In genomic region chr5:139650031-139650688, GRCh38 we compare ENCODE assay signal across 8 cellular contexts. TPM values are rescaled to one million over a fixed set of nuclear protein-coding genes. Genes with fewer than 3 reads are reported as not detected.
A peak's percentile ranks its signal among the peaks of the same experiment; 100 is the strongest.
DNase-seq lines count a peak whose midpoint lies in the region; ATAC-seq, FAIRE-seq and TF ChIP-seq lines count a peak whose summit lies in the region.

No MANE protein-coding gene starts in this region.

- peaks cover 56 to 82% (median 66%) of the 10 kb centered on the region in 3 donors for H3K27me3 Mint-ChIP-seq in CD14-positive monocyte (ENCODE audit: low read depth in 3 of 3)
- no peaks in the 10 kb centered on the region for H3K27me3 Mint-ChIP-seq in IgD-negative memory B cell

- TF ChIP-seq RAD21 in GM12878 (IDR thresholded peaks at IDR 0.05; ENCODE audit: insufficient read depth, low read depth, low read length), result peak; percentile 28; the same call in 1 of the 2 replicates

- 0 out of 2 replicates have a peak, but pooled peaks cover 4% of the 10 kb centered on the region for H4K20me1 ChIP-seq in GM12878 (ENCODE audit: control insufficient read depth, insufficient read depth)

- H3K27ac Mint-ChIP-seq in CD14-positive monocyte (peak overlapping the region; percentile 66 to 96 (median 89)), IgD-negative memory B cell (peak overlapping the region; percentile 90 to 96 (median 95))

- no peak for ATAC-seq in GM12878
- no peak for ATAC-seq in stimulated activated naive CD8-positive, alpha-beta T cell treated with anti-CD3 and anti-CD28 coated beads, Interleukin-15, Interleukin-2, amounts not matched to agents 100 U/mL and 50 U/mL, for 24 hours
- ATAC-seq in GM19351 (IDR thresholded peaks at IDR 0.05; ENCODE audit: unreplicated experiment), result no peak
- ATAC-seq in GM19452 (IDR thresholded peaks at IDR 0.05; ENCODE audit: unreplicated experiment), result no peak

- H3K4me3 ChIP-seq in GM12878, result peak overlapping the region; percentile 96
- peak overlapping the region; percentile 87 for H3K4me3 ChIP-seq in kidney epithelial cell (ENCODE audit: low read depth, low read length)

- BruUV-seq in GM12878 (replicated peaks; lab: Mats Ljungman, UMichigan), result no TSS peak

- H3K4me1 Mint-ChIP-seq in CD14-positive monocyte (peaks cover 70% of the 10 kb centered on the region), IgD-negative memory B cell (peaks cover 36 to 56% (median 43%) of the 10 kb centered on the region in 3 donors)

- peak overlapping the region; percentile 91 for H3K27ac ChIP-seq in GM12878 (ENCODE audit: control insufficient read depth, insufficient read depth)

- H3K27me3 ChIP-seq in GM12878 (replicated peaks in 1 of 2; ENCODE audit: control insufficient read depth in 2 of 2, insufficient read depth in 2 of 2, low read length in 1 of 2), result no peaks in the 10 kb centered on the region
- no peaks in the 10 kb centered on the region for H3K27me3 ChIP-seq in kidney epithelial cell (ENCODE audit: control insufficient read depth, insufficient read depth, low read length)

- DNase-seq in CD14-positive monocyte (ENCODE audit: low spot score), result no peak
- no peak for DNase-seq in GM12878 (ENCODE audit: low read depth, low spot score)
- no peak for DNase-seq in kidney epithelial cell (ENCODE audit: low read depth)
- peak; percentile 61 for DNase-seq in stimulated activated naive CD8-positive, alpha-beta T cell treated with anti-CD3 and anti-CD28 coated beads, Interleukin-15, Interleukin-2, amounts not matched to agents 100 U/mL and 50 U/mL, for 24 hours
- no peak for DNase-seq in NCI-H2107 treated with DMSO at 0.1 percent for 48 hours (lab: John Stamatoyannopoulos, UW; ENCODE audit: unreplicated experiment)

- RAD21 ChIA-PET in GM12878 (lab: Charles Lee; ENCODE audit: unreplicated experiment), result interaction anchor here (0.7 to 10.9 kb wide), 12 partner anchors 9 to 1269 kb away, joined by 3 to 265 read pairs (median 6); no protein-coding TSS in a partner anchor

- H3K9me3 ChIP-seq in GM12878 (replicated peaks; ENCODE audit: control insufficient read depth, insufficient read depth, low read length), result no peaks in the 10 kb centered on the region

- H3K4me1 ChIP-seq in GM12878 (ENCODE audit: control insufficient read depth, insufficient read depth, low read length), result peaks cover 45% of the 10 kb centered on the region

- peak overlapping the region; percentile 95 for H3K9ac ChIP-seq in GM12878 (ENCODE audit: control insufficient read depth, insufficient read depth, low read length)

- peak overlapping the region; percentile 99 to 100 for H3K4me3 Mint-ChIP-seq in CD14-positive monocyte
- H3K4me3 Mint-ChIP-seq in IgD-negative memory B cell, result peak overlapping the region; percentile 87 to 99 (median 99)

- intact Hi-C loops in CD14-positive monocyte (cut with micrococcal nuclease), result loop anchor here in 1 of 2 donors (2.0 kb wide), 1 partner anchor 15 kb away; no protein-coding TSS in a partner anchor
- intact Hi-C loops in GM12878 (cut with micrococcal nuclease; ENCODE audit: unreplicated experiment), result loop anchor here (5.0 kb wide), 2 partner anchors 42 to 97 kb away; no protein-coding TSS in a partner anchor

- peak; percentile 9; the same call in 1 of the 2 replicates for TF ChIP-seq POLR2A in GM12878 (IDR thresholded peaks at IDR 0.05; ENCODE audit: low read depth, low read length)

- SMC1A ChIA-PET in GM12878 (lab: Charles Lee; ENCODE audit: uncharacterized antibody, unreplicated experiment), result interaction anchor here (1.0 to 9.6 kb wide), 7 partner anchors 15 to 120 kb away, joined by 4 to 175 read pairs (median 5); no protein-coding TSS in a partner anchor

- CTCF ChIA-PET in GM12878 (lab: Yijun Ruan, JAX), result interaction anchor here (0.8 to 9.3 kb wide), 12 partner anchors 8 to 116 kb away, joined by 3 to 201 read pairs (median 4); no protein-coding TSS in a partner anchor

- peaks cover 74% of the 10 kb centered on the region for H3K79me2 ChIP-seq in GM12878 (ENCODE audit: control insufficient read depth, insufficient read depth, low read length)

- no peak for FAIRE-seq in GM12878 (lab: Jason Lieb, UNC)

- H3K9me3 Mint-ChIP-seq in CD14-positive monocyte (peaks cover 0 to 17% (median 3%) of the 10 kb centered on the region in 7 donors), IgD-negative memory B cell (no peaks in the 10 kb centered on the region)

- peak overlapping the region; percentile 93 for H3K4me2 ChIP-seq in GM12878 (ENCODE audit: control insufficient read depth, insufficient read depth)

- 1% methylated on average over 41 of the region's 48 CpGs for WGBS in GM12878 (ENCODE audit: insufficient coverage, insufficient replicate concordance, low lambda C conversion rate, missing lambda C conversion rate)

- peaks cover 19 to 35% of the 10 kb centered on the region in 2 donors for H3K36me3 Mint-ChIP-seq in CD14-positive monocyte
- H3K36me3 Mint-ChIP-seq in IgD-negative memory B cell, result no peaks in the 10 kb centered on the region

- no peaks in the 10 kb centered on the region; a peak in 1 of 4 replicates for H3K36me3 ChIP-seq in GM12878 (ENCODE audit: control insufficient read depth in 2 of 2, insufficient read depth in 2 of 2, low read length in 1 of 2)
- H3K36me3 ChIP-seq in kidney epithelial cell (ENCODE audit: control insufficient read depth, insufficient read depth, low read length), result no peaks in the 10 kb centered on the region

- in situ Hi-C loops in GM12878 (cut with MboI), result no loop called here

- TF ChIP-seq CTCF in CD14-positive monocyte (IDR thresholded peaks at IDR 0.05) (peak; percentile 27), GM12878 (IDR thresholded peaks at IDR 0.05 in 2 of 3, conservative IDR thresholded peaks at IDR 0.05 in 1 of 3; ENCODE audit: control insufficient read depth in 2 of 3, extremely low read depth in 1 of 3, insufficient read depth in 1 of 3, low read depth in 3 of 3, low read length in 3 of 3) (peak; percentile 31 to 51 (median 41)), kidney epithelial cell (IDR thresholded peaks at IDR 0.05; ENCODE audit: insufficient read depth, low read length, poor library complexity, severe bottlenecking) (peak; percentile 38)

- TF ChIP-seq EP300 in GM12878 (IDR thresholded peaks at IDR 0.05; ENCODE audit: borderline replicate concordance in 1 of 2, control insufficient read depth in 1 of 2, low read depth in 2 of 2, low read length in 2 of 2), result no peak

- no peak overlapping the region for H2AFZ ChIP-seq in GM12878 (ENCODE audit: control insufficient read depth, low read depth, low read length)

- POLR2A ChIA-PET in GM12878 (lab: Charles Lee), result interaction anchor here (0.5 to 6.8 kb wide), 11 partner anchors 10 to 1084 kb away, joined by 3 to 127 read pairs (median 10); no protein-coding TSS in a partner anchor

TF ChIP-seq in GM12878, 131 proteins besides CTCF, POLR2A, EP300 and RAD21 (continues in another document):
- TF ChIP-seq STAT3 (IDR thresholded peaks at IDR 0.05; ENCODE audit: low read depth, low read length), result no peak
- TF ChIP-seq MTA3 (IDR thresholded peaks at IDR 0.05; ENCODE audit: borderline replicate concordance, low read length), result no peak
- TF ChIP-seq BCL11A (IDR thresholded peaks at IDR 0.05; ENCODE audit: low read depth, low read length), result no peak
- TF ChIP-seq SREBF2 (IDR thresholded peaks at IDR 0.05; ENCODE audit: low read length), result no peak
- TF ChIP-seq DPF2 (IDR thresholded peaks at IDR 0.05), result no peak
- TF ChIP-seq ETV6 (conservative IDR thresholded peaks at IDR 0.05 in 1 of 2, IDR thresholded peaks at IDR 0.05 in 1 of 2; ENCODE audit: borderline replicate concordance in 1 of 2, low read depth in 1 of 2), result no peak
- no peak for TF ChIP-seq RELA (IDR thresholded peaks at IDR 0.05; ENCODE audit: borderline replicate concordance, partially characterized antibody)

RNA-seq across cellular contexts. Expression of gene CXXC5, which starts 2.0 kb away (rescaled TPM):
- polyA plus RNA-seq in CD14-positive monocyte (10 to 100 TPM; 33.7 to 37.2 TPM), IgD-negative memory B cell (447 TPM), GM12878 (2011; rRNA removed) (55.4 and 57.5 TPM in 2 replicates), GM12878 (2014; fragmentation: Illumina TruSeq; extraction: Trizol) (25.6 and 36.0 TPM in 2 replicates), GM12878 (2014; fragmentation: Nextera tagmentation; extraction: Ambion mirVana) (1 to 10 TPM; 1.8 to 6.0 TPM), GM12878 (2014; rRNA removed) (59.1 and 68.6 TPM in 2 replicates), GM12878 (2016; fragmentation: Nextera tagmentation; extraction: Ambion mirVana) (10 to 100 TPM; 33.8 to 45.4 TPM)
- 37.6 and 40.4 TPM in 2 replicates for total RNA-seq in GM12878 (2013; cell fraction: nucleolus; rRNA removed)
- total RNA-seq in GM12878 (2014; rRNA removed) (71.4 and 90.8 TPM in 2 replicates), GM12878 (2014; rRNA removed; fragmentation: Illumina TruSeq; extraction: Trizol) (24.9 and 26.8 TPM in 2 replicates), GM12878 (2021) (64.2 and 64.4 TPM in 2 replicates), kidney epithelial cell (167 and 183 TPM in 2 replicates)
- 17.9 TPM for polyA plus RNA-seq in GM12878 (2011; ENCODE audit: low read depth)
- 54.8 and 79.5 TPM in 2 replicates for polyA plus RNA-seq in GM12878 (2011; cell fraction: cytosol; rRNA removed)
- 43.4 and 55.0 TPM in 2 replicates for polyA plus RNA-seq in GM12878 (2011; cell fraction: nucleus; rRNA removed)
- 31.3 and 43.2 TPM in 2 replicates for polyA plus RNA-seq in GM12878 (2012)
- 32.3 and 76.6 TPM in 2 replicates for polyA minus RNA-seq in GM12878 (2011; rRNA and poly(A)+ RNA removed)
- 19.3 and 41.6 TPM in 2 replicates for polyA minus RNA-seq in GM12878 (2011; cell fraction: cytosol; rRNA and poly(A)+ RNA removed)
- 25.8 and 43.7 TPM in 2 replicates for polyA minus RNA-seq in GM12878 (2011; cell fraction: nucleus; rRNA and poly(A)+ RNA removed)
